8 cellular contexts compared by ENCODE assay signal in genomic region chr6:27188206-27188884, GRCh38. TPM values are rescaled to one million over a fixed set of nuclear protein-coding genes. Genes with fewer than 3 reads are reported as not detected.
DNase-seq lines count a peak whose midpoint lies in the region; ATAC-seq and TF ChIP-seq lines count a peak whose summit lies in the region.

No MANE protein-coding gene starts in this region.

- peak; percentile 53 for DNase-seq in BE2C
- peak; percentile 58 to 70 for DNase-seq in NOMO-1 (lab: John Stamatoyannopoulos, UW; ENCODE audit: unreplicated experiment in 2 of 2)
- peak; percentile 73 for DNase-seq in activated T-cell treated with anti-CD3 and anti-CD28 coated beads, Interleukin-2, amount 50 U/mL, for 24 hours
- DNase-seq in fibroblast of peridontal ligament (ENCODE audit: extremely low read depth), result peak; percentile 82
- peak; percentile 65 for DNase-seq in natural killer cell treated with Interleukin-12 subunit alpha and Interleukin-12 subunit beta and Interleukin-15 and Interleukin-18, amount 100 ng/mL, for 72 hours (ENCODE audit: low spot score)
- no peak for DNase-seq in NCI-H1436 (lab: John Stamatoyannopoulos, UW)

- H3K27me3 Mint-ChIP-seq in activated T-cell treated with anti-CD3 and anti-CD28 coated beads, Interleukin-2, amount 50 U/mL, for 24 hours, result peaks cover 5% of the 10 kb centered on the region
- peaks cover 0 to 4% of the 10 kb centered on the region in 2 donors for H3K27me3 Mint-ChIP-seq in natural killer cell treated with Interleukin-12 subunit alpha and Interleukin-12 subunit beta and Interleukin-15 and Interleukin-18, amount 100 ng/mL, for 72 hours

- no peaks in the 10 kb centered on the region; the same call in 1 of the 2 replicates for H3K4me1 ChIP-seq in BE2C

- H3K4me1 Mint-ChIP-seq in activated T-cell treated with anti-CD3 and anti-CD28 coated beads, Interleukin-2, amount 50 U/mL, for 24 hours (ENCODE audit: low read depth), result peaks cover 12% of the 10 kb centered on the region
- H3K4me1 Mint-ChIP-seq in natural killer cell treated with Interleukin-12 subunit alpha and Interleukin-12 subunit beta and Interleukin-15 and Interleukin-18, amount 100 ng/mL, for 72 hours (ENCODE audit: low read depth in 2 of 2), result peaks cover 9 to 10% of the 10 kb centered on the region in 2 donors

- H3K9me3 Mint-ChIP-seq in activated T-cell treated with anti-CD3 and anti-CD28 coated beads, Interleukin-2, amount 50 U/mL, for 24 hours, result no peaks in the 10 kb centered on the region
- H3K9me3 Mint-ChIP-seq in natural killer cell treated with Interleukin-12 subunit alpha and Interleukin-12 subunit beta and Interleukin-15 and Interleukin-18, amount 100 ng/mL, for 72 hours, result no peaks in the 10 kb centered on the region

- H3K9me3 ChIP-seq in BE2C, result no peaks in the 10 kb centered on the region

- H3K27ac Mint-ChIP-seq in activated T-cell treated with anti-CD3 and anti-CD28 coated beads, Interleukin-2, amount 50 U/mL, for 24 hours, result peak overlapping the region; percentile 76
- H3K27ac Mint-ChIP-seq in natural killer cell treated with Interleukin-12 subunit alpha and Interleukin-12 subunit beta and Interleukin-15 and Interleukin-18, amount 100 ng/mL, for 72 hours, result peak overlapping the region; percentile 81 to 88

- no peak for TF ChIP-seq CTCF in BE2C (IDR thresholded peaks at IDR 0.05; ENCODE audit: low read depth, low read length)

- H3K4me3 Mint-ChIP-seq in activated T-cell treated with anti-CD3 and anti-CD28 coated beads, Interleukin-2, amount 50 U/mL, for 24 hours, result peak overlapping the region; percentile 87
- peak overlapping the region; percentile 99 for H3K4me3 Mint-ChIP-seq in natural killer cell treated with Interleukin-12 subunit alpha and Interleukin-12 subunit beta and Interleukin-15 and Interleukin-18, amount 100 ng/mL, for 72 hours

- 0 out of 2 replicates have a peak, but pooled peaks cover 2% of the 10 kb centered on the region for H3K27me3 ChIP-seq in BE2C

- peaks cover 2% of the 10 kb centered on the region for H3K36me3 Mint-ChIP-seq in activated T-cell treated with anti-CD3 and anti-CD28 coated beads, Interleukin-2, amount 50 U/mL, for 24 hours (ENCODE audit: low read depth)
- H3K36me3 Mint-ChIP-seq in natural killer cell treated with Interleukin-12 subunit alpha and Interleukin-12 subunit beta and Interleukin-15 and Interleukin-18, amount 100 ng/mL, for 72 hours, result no peaks in the 10 kb centered on the region

- H3K36me3 ChIP-seq in BE2C, result no peaks in the 10 kb centered on the region

- ATAC-seq in GM18907 (IDR thresholded peaks at IDR 0.05; ENCODE audit: unreplicated experiment) (peak; percentile 78), HG03066 (IDR thresholded peaks at IDR 0.05; ENCODE audit: low read depth, unreplicated experiment) (peak; percentile 86)
- ATAC-seq in natural killer cell treated with Interleukin-12 subunit alpha and Interleukin-12 subunit beta and Interleukin-15 and Interleukin-18, amount 100 ng/mL, for 72 hours, result peak; percentile 91 to 93

- H3K4me3 ChIP-seq in BE2C (ENCODE audit: low read depth, low read length), result peak overlapping the region; percentile 87

RNA-seq across cellular contexts. Expression of gene PRSS16, which starts 59.2 kb away (rescaled TPM):
- polyA plus RNA-seq in BE2C (2012; ENCODE audit: insufficient read depth, insufficient read length, low read depth), result not detected
- not detected for total RNA-seq in natural killer cell treated with Interleukin-12 subunit alpha and Interleukin-12 subunit beta and Interleukin-15 and Interleukin-18, amount 100 ng/mL, for 72 hours
